ENCODE assay signal across 39 cellular contexts in the genomic region with DNA sequence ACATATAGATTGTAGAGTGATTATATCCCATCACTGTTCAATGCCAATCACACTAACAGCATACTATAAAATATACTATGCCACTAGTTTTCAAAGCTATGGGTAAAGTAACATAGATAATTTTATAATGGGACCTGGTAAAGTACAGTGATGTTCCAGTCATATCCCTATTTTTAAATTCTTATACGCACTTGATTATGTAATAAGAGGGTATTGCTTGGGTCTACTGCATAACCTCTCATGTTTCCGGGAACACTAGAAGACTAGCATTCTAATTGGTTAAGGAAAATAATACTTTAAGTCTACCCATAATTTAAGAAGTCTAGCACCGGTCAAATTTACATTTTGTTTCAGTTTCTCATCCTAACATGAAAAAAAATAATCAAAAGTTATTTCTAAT. TPM values are rescaled to one million over a fixed set of nuclear protein-coding genes. Genes with fewer than 3 reads are reported as not detected.
"Had no signal": no experiment of that assay in that cellular context is flagged by ENCODE, and none has a peak within 500 bp of the region (broad histone marks: within the 10 kb centered on the region; RNA-seq: fewer than 3 reads in every experiment).

No MANE protein-coding gene starts in this region.

- H3K36me3 Mint-ChIP-seq: activated CD4-positive, alpha-beta memory T cell treated with anti-CD3 and anti-CD28 coated beads for 36 hours; activated naive CD4-positive, alpha-beta T cell treated with anti-CD3 and anti-CD28 coated beads, Interleukin-2, amount 50 U/mL, for 72 hours; activated naive CD8-positive, alpha-beta T cell treated with anti-CD3 and anti-CD28 coated beads for 36 hours; brain had no signal

- ATAC-seq: activated CD8-positive, alpha-beta T cell treated with anti-CD3 and anti-CD28 coated beads for 36 hours; activated naive CD4-positive, alpha-beta T cell treated with anti-CD3 and anti-CD28 coated beads, Interleukin-2, amount 50 U/mL, for 72 hours; activated T-cell treated with anti-CD3 and anti-CD28 coated beads, Interleukin-2, amount 50 U/mL, for 4 hours; activated T-cell treated with anti-CD3 and anti-CD28 coated beads, Interleukin-2, amount 50 U/mL, for 72 hours; activated T-helper 17 cell treated with anti-CD3 and anti-CD28 coated beads, Interleukin-2, amount 50 U/mL, for 72 hours had no signal

- H3K9me3 Mint-ChIP-seq: activated B cell treated with CpG ODN at 0.5 μM for 24 hours; activated CD4-positive, alpha-beta memory T cell treated with anti-CD3 and anti-CD28 coated beads for 36 hours; activated CD4-positive, alpha-beta T cell treated with anti-CD3 and anti-CD28 coated beads, Interleukin-2, amount 10 ng/mL, durations not matched to agents 24 days and 14 days; activated CD8-positive, alpha-beta T cell treated with anti-CD3 and anti-CD28 coated beads for 36 hours; activated naive CD4-positive, alpha-beta T cell treated with anti-CD3 and anti-CD28 coated beads for 36 hours; activated naive CD4-positive, alpha-beta T cell treated with anti-CD3 and anti-CD28 coated beads, Interleukin-2, amount 50 U/mL, for 72 hours; activated naive CD8-positive, alpha-beta T cell treated with anti-CD3 and anti-CD28 coated beads for 36 hours; activated T-cell treated with anti-CD3 and anti-CD28 coated beads, Interleukin-2, amount 50 U/mL, for 4 hours; activated T-cell treated with anti-CD3 and anti-CD28 coated beads, Interleukin-2, amount 50 U/mL, for 72 hours; activated T-helper 1 cell treated with anti-CD3 and anti-CD28 coated beads, Interleukin-12 subunit alpha, Interleukin-12 subunit beta, Interleukin-2, Interleukin-4 antibody, amounts not matched to agents 30 ng/mL and 10 ng/mL and 1 ng/mL, durations not matched to agents 14 hours and 24 hours and 36 hours; activated T-helper 17 cell treated with anti-CD3 and anti-CD28 coated beads, Interleukin-2, amount 50 U/mL, for 72 hours; brain; central memory CD8-positive, alpha-beta T cell; T-helper 1 cell treated with Interleukin-12 subunit alpha and Interleukin-12 subunit beta and Interleukin-4 antibody, amounts not matched to agents 30 μg/mL and 1 μg/mL, for 36 hours; T-helper 2 cell treated with Interferon-gamma antibody and Interleukin-4, amounts not matched to agents 5 μg/mL and 100 μg/mL, for 36 hours had no signal

- H3K27ac ChIP-seq: adrenal gland, cardiac muscle cell, VCaP had no signal

- FAIRE-seq: bronchial epithelial cell, TTC549 had no signal

- H3K4me3 ChIP-seq: adrenal gland, cardiac muscle cell had no signal

- H3K27me3 Mint-ChIP-seq: activated B cell treated with CpG ODN at 0.5 μM for 24 hours; activated CD4-positive, alpha-beta T cell treated with anti-CD3 and anti-CD28 coated beads, Interleukin-2, amount 10 ng/mL, durations not matched to agents 24 days and 14 days; activated CD8-positive, alpha-beta T cell treated with anti-CD3 and anti-CD28 coated beads for 36 hours; activated naive CD8-positive, alpha-beta T cell treated with anti-CD3 and anti-CD28 coated beads for 36 hours; brain; central memory CD8-positive, alpha-beta T cell had no signal

- H3K4me3 Mint-ChIP-seq: activated B cell treated with CpG ODN at 0.5 μM for 24 hours; activated CD4-positive, alpha-beta memory T cell treated with anti-CD3 and anti-CD28 coated beads for 36 hours; activated CD4-positive, alpha-beta T cell treated with anti-CD3 and anti-CD28 coated beads, Interleukin-2, amount 10 ng/mL, durations not matched to agents 24 days and 14 days; activated CD8-positive, alpha-beta T cell treated with anti-CD3 and anti-CD28 coated beads for 36 hours; activated naive CD4-positive, alpha-beta T cell treated with anti-CD3 and anti-CD28 coated beads for 36 hours; activated naive CD8-positive, alpha-beta T cell treated with anti-CD3 and anti-CD28 coated beads for 36 hours; activated T-cell treated with anti-CD3 and anti-CD28 coated beads, Interleukin-2, amount 50 U/mL, for 4 hours; activated T-cell treated with anti-CD3 and anti-CD28 coated beads, Interleukin-2, amount 50 U/mL, for 72 hours; activated T-helper 1 cell treated with anti-CD3 and anti-CD28 coated beads, Interleukin-12 subunit alpha, Interleukin-12 subunit beta, Interleukin-2, Interleukin-4 antibody, amounts not matched to agents 30 ng/mL and 10 ng/mL and 1 ng/mL, durations not matched to agents 14 hours and 24 hours and 36 hours; activated T-helper 17 cell treated with anti-CD3 and anti-CD28 coated beads, Interleukin-2, amount 50 U/mL, for 72 hours; brain; central memory CD8-positive, alpha-beta T cell; T-helper 1 cell treated with Interleukin-12 subunit alpha and Interleukin-12 subunit beta and Interleukin-4 antibody, amounts not matched to agents 30 μg/mL and 1 μg/mL, for 36 hours; T-helper 2 cell treated with Interferon-gamma antibody and Interleukin-4, amounts not matched to agents 5 μg/mL and 100 μg/mL, for 36 hours had no signal

- H3K27me3 ChIP-seq: adrenal gland, cardiac muscle cell had no signal

- H3K36me3 ChIP-seq: adrenal gland, cardiac muscle cell had no signal

- DNase-seq: activated B cell treated with CpG ODN at 0.5 μM for 24 hours; activated CD4-positive, alpha-beta memory T cell treated with anti-CD3 and anti-CD28 coated beads for 36 hours; activated CD4-positive, alpha-beta T cell treated with anti-CD3 and anti-CD28 coated beads for 4 hours; activated CD4-positive, alpha-beta T cell treated with anti-CD3 and anti-CD28 coated beads, Interleukin-2, amount 10 ng/mL, durations not matched to agents 24 days and 14 days; activated CD4-positive, alpha-beta T cell treated with anti-CD3 and anti-CD28 coated beads, Interleukin-2, amount 50 U/mL, for 1 hour; activated CD4-positive, alpha-beta T cell treated with anti-CD3 and anti-CD28 coated beads, Interleukin-2, amount 50 U/mL, for 4 hours; activated CD4-positive, CD25-positive, alpha-beta regulatory T cell treated with anti-CD3 and anti-CD28 coated beads, Interleukin-2, amount 50 U/mL, for 72 hours; activated CD8-positive, alpha-beta memory T cell treated with anti-CD3 and anti-CD28 coated beads, Interleukin-2, amount 50 U/mL, for 4 hours; activated CD8-positive, alpha-beta T cell treated with anti-CD3 and anti-CD28 coated beads for 36 hours; activated effector memory CD4-positive, alpha-beta T cell treated with anti-CD3 and anti-CD28 coated beads, Interleukin-2, amount 50 U/mL, for 16 hours; activated gamma-delta T cell treated with Interleukin-2 at 50 U/mL for 16 hours; activated naive CD4-positive, alpha-beta T cell; activated naive CD4-positive, alpha-beta T cell treated with anti-CD3 and anti-CD28 coated beads for 36 hours; activated naive CD4-positive, alpha-beta T cell treated with anti-CD3 and anti-CD28 coated beads, Interleukin-2, amount 50 U/mL, for 16 hours; activated naive CD8-positive, alpha-beta T cell treated with anti-CD3 and anti-CD28 coated beads for 36 hours; activated T-cell treated with anti-CD3 and anti-CD28 coated beads for 4 hours; activated T-cell treated with anti-CD3 and anti-CD28 coated beads, Interleukin-2, amount 50 U/mL, for 1 hour; activated T-cell treated with anti-CD3 and anti-CD28 coated beads, Interleukin-2, amount 50 U/mL, for 4 hours; activated T-cell treated with anti-CD3 and anti-CD28 coated beads, Interleukin-2, amount 50 U/mL, for 72 hours; adrenal gland; amniotic stem cell; aorta; caudate nucleus; cerebellar nuclear complex; T-helper 1 cell; T-helper 2 cell; T-helper 9 cell had no signal

- H3K4me1 Mint-ChIP-seq: activated B cell treated with CpG ODN at 0.5 μM for 24 hours; activated CD4-positive, alpha-beta T cell treated with anti-CD3 and anti-CD28 coated beads, Interleukin-2, amount 10 ng/mL, durations not matched to agents 24 days and 14 days; activated naive CD8-positive, alpha-beta T cell treated with anti-CD3 and anti-CD28 coated beads for 36 hours; activated T-helper 17 cell treated with anti-CD3 and anti-CD28 coated beads, Interleukin-2, amount 50 U/mL, for 72 hours; brain; central memory CD8-positive, alpha-beta T cell had no signal

- H3K9me3 ChIP-seq: adrenal gland had no signal

- H3K27ac Mint-ChIP-seq: activated B cell treated with CpG ODN at 0.5 μM for 24 hours; activated CD4-positive, alpha-beta memory T cell treated with anti-CD3 and anti-CD28 coated beads for 36 hours; activated CD4-positive, alpha-beta T cell treated with anti-CD3 and anti-CD28 coated beads, Interleukin-2, amount 10 ng/mL, durations not matched to agents 24 days and 14 days; activated CD8-positive, alpha-beta T cell treated with anti-CD3 and anti-CD28 coated beads for 36 hours; activated naive CD4-positive, alpha-beta T cell treated with anti-CD3 and anti-CD28 coated beads for 36 hours; activated naive CD4-positive, alpha-beta T cell treated with anti-CD3 and anti-CD28 coated beads, Interleukin-2, amount 50 U/mL, for 72 hours; activated naive CD8-positive, alpha-beta T cell treated with anti-CD3 and anti-CD28 coated beads for 36 hours; activated T-cell treated with anti-CD3 and anti-CD28 coated beads, Interleukin-2, amount 50 U/mL, for 72 hours; activated T-helper 1 cell treated with anti-CD3 and anti-CD28 coated beads, Interleukin-12 subunit alpha, Interleukin-12 subunit beta, Interleukin-2, Interleukin-4 antibody, amounts not matched to agents 30 ng/mL and 10 ng/mL and 1 ng/mL, durations not matched to agents 14 hours and 24 hours and 36 hours; activated T-helper 17 cell treated with anti-CD3 and anti-CD28 coated beads, Interleukin-2, amount 50 U/mL, for 72 hours; brain; T-helper 1 cell treated with Interleukin-12 subunit alpha and Interleukin-12 subunit beta and Interleukin-4 antibody, amounts not matched to agents 30 μg/mL and 1 μg/mL, for 36 hours; T-helper 2 cell treated with Interferon-gamma antibody and Interleukin-4, amounts not matched to agents 5 μg/mL and 100 μg/mL, for 36 hours had no signal

RNA-seq across cellular contexts. Expression of a gene that starts 14.4 kb away (rescaled TPM):
- total RNA-seq: activated B cell treated with CpG ODN at 0.5 μM for 24 hours; activated CD4-positive, alpha-beta memory T cell treated with anti-CD3 and anti-CD28 coated beads for 36 hours; activated CD4-positive, alpha-beta T cell treated with anti-CD3 and anti-CD28 coated beads, Interleukin-2, amount 10 ng/mL, durations not matched to agents 24 days and 14 days; activated CD8-positive, alpha-beta memory T cell treated with anti-CD3 and anti-CD28 coated beads for 36 hours; activated CD8-positive, alpha-beta T cell treated with anti-CD3 and anti-CD28 coated beads for 36 hours; activated naive CD4-positive, alpha-beta T cell treated with anti-CD3 and anti-CD28 coated beads for 36 hours; activated naive CD4-positive, alpha-beta T cell treated with anti-CD3 and anti-CD28 coated beads, Interleukin-2, amount 50 U/mL, for 72 hours; activated naive CD8-positive, alpha-beta T cell treated with anti-CD3 and anti-CD28 coated beads for 36 hours; activated T-helper 1 cell treated with anti-CD3 and anti-CD28 coated beads, Interleukin-12 subunit alpha, Interleukin-12 subunit beta, Interleukin-2, Interleukin-4 antibody, amounts not matched to agents 30 ng/mL and 10 ng/mL and 1 ng/mL, durations not matched to agents 14 hours and 24 hours and 36 hours; cardiac muscle cell had no signal
- polyA plus RNA-seq: cardiac muscle cell had no signal
